In genomic region chr5:95781101-95781583, GRCh38 we compare ENCODE assay signal across 8 cellular contexts.
DNase-seq lines count a peak whose midpoint lies in the region; ATAC-seq and TF ChIP-seq lines count a peak whose summit lies in the region.

No MANE protein-coding gene starts in this region.

- peak; percentile 100 for TF ChIP-seq CTCF in VCaP (conservative IDR thresholded peaks at IDR 0.05)

- DNase-seq in activated gamma-delta T cell treated with Interleukin-2 at 50 U/mL for 16 hours (peak; percentile 69), activated gamma-delta T cell (lab: John Stamatoyannopoulos, UW) (no peak), NCI-H2029 treated with DMSO at 0.1 percent for 48 hours (lab: John Stamatoyannopoulos, UW) (peak; percentile 20), T47D (ENCODE audit: low read depth in 1 of 2, low spot score in 1 of 2) (peak; percentile 34 to 84), islet precursor cell (peak; percentile 86)
- DNase-seq in stimulated activated CD4-positive, alpha-beta T cell treated with anti-CD3 and anti-CD28 coated beads, Interleukin-12 subunit alpha, Interleukin-12 subunit beta, amount 100 ng/mL, for 4 hours = peak; percentile 64

- in situ Hi-C loops in T47D (cut with HindIII; ENCODE audit: low pct_unique_long_range_greater_than_20kb, low sequenced_read_pairs) = no loop called here

- ATAC-seq in HG02885 (IDR thresholded peaks at IDR 0.05; ENCODE audit: poor library complexity, unreplicated experiment) = peak; percentile 99

- H3K27ac ChIP-seq in VCaP = peak overlapping the region; percentile 69
